In genomic region chr12:95549392-95550084, GRCh38 we compare ENCODE assay signal across 10 cellular contexts. TPM values are rescaled to one million over a fixed set of nuclear protein-coding genes. Genes with fewer than 3 reads are reported as not detected.
DNase-seq lines count a peak whose midpoint lies in the region; ATAC-seq and TF ChIP-seq lines count a peak whose summit lies in the region.
"Had no signal": no experiment of that assay in that cellular context is flagged by ENCODE, and none has a peak within 500 bp of the region (broad histone marks: within the 10 kb centered on the region; RNA-seq: fewer than 3 reads in every experiment).

No MANE protein-coding gene starts in this region.

- no peak for TF ChIP-seq EP300 in sigmoid colon (IDR thresholded peaks at IDR 0.05)

- peaks cover 0 to 3% (median 0%) of the 10 kb centered on the region in 3 donors for H3K9me3 Mint-ChIP-seq in T-cell

- H3K4me1 ChIP-seq in iPS DF 6.9 (ENCODE audit: control insufficient read depth, insufficient read depth, low read length) (peaks cover 5% of the 10 kb centered on the region), sigmoid colon (peaks cover 0 to 13% (median 7%) of the 10 kb centered on the region in 4 donors)

- H3K4me3 Mint-ChIP-seq in T-cell = peak overlapping the region; percentile 84 to 90 (median 87)

- H3K9me3 ChIP-seq in iPS DF 6.9 (ENCODE audit: control insufficient read depth, insufficient read depth, low read length) = no peaks in the 10 kb centered on the region
- H3K9me3 ChIP-seq in sigmoid colon = no peaks in the 10 kb centered on the region

- H3K4me1 Mint-ChIP-seq in T-cell = peaks cover 66 to 68% (median 68%) of the 10 kb centered on the region in 3 donors

- ATAC-seq in T-cell (replicated peaks in 1 of 4) (no peak), GM21786 (IDR thresholded peaks at IDR 0.05; ENCODE audit: unreplicated experiment) (no peak)

- H3K27me3 Mint-ChIP-seq in T-cell = peaks cover 0 to 10% of the 10 kb centered on the region in 2 donors

- no peak for DNase-seq in T-cell
- no peak for DNase-seq in iPS DF 6.9 (ENCODE audit: low read depth, low spot score)
- no peak for DNase-seq in sigmoid colon
- no peak for DNase-seq in DMS114 treated with DMSO at 0.1 percent for 48 hours (lab: John Stamatoyannopoulos, UW; ENCODE audit: unreplicated experiment)
- DNase-seq in HuH-7 (ENCODE audit: low spot score) = no peak
- DNase-seq in DMS 273 treated with DMSO at 0.1 percent for 48 hours (lab: John Stamatoyannopoulos, UW) = no peak
- DNase-seq: NCI-H226 had no signal

- H3K27me3 ChIP-seq in iPS DF 6.9 (ENCODE audit: control insufficient read depth, insufficient read depth, low read length) (no peaks in the 10 kb centered on the region), sigmoid colon (no peaks in the 10 kb centered on the region)

- peak overlapping the region; percentile 79 to 87 for H3K27ac Mint-ChIP-seq in T-cell

- POLR2A ChIA-PET in T-cell (lab: Charles Lee) = interaction anchor here in 1 of 2 donors (0.6 kb wide), 1 partner anchor 137 kb away, joined by 3 read pairs; no protein-coding TSS in a partner anchor

- no peaks in the 10 kb centered on the region for H3K36me3 Mint-ChIP-seq in T-cell

- CTCF ChIA-PET in T-cell (lab: Charles Lee) = interaction anchor here in 1 of 2 donors (1.1 kb wide), 1 partner anchor 15 kb away, joined by 3 read pairs; no protein-coding TSS in a partner anchor

- H3K36me3 ChIP-seq in iPS DF 6.9 (ENCODE audit: control insufficient read depth, insufficient read depth, low read length) = no peaks in the 10 kb centered on the region
- H3K36me3 ChIP-seq in sigmoid colon = no peaks in the 10 kb centered on the region

- TF ChIP-seq POLR2A in sigmoid colon (IDR thresholded peaks at IDR 0.05) = no peak

- WGBS in iPS DF 6.9 (ENCODE audit: insufficient coverage, insufficient read length) = no CpG with 5 or more reads among the region's 12 CpGs
- 39 to 69% methylated on average over 12 of the region's 12 CpGs for WGBS in sigmoid colon, 2 donors

- H3K4me3 ChIP-seq in GM08714 (ENCODE audit: low read length) (peak overlapping the region; percentile 60; the same call in 1 of the 2 replicates), iPS DF 6.9 (ENCODE audit: low read length) (peak overlapping the region; percentile 93; the same call in 1 of the 2 replicates), sigmoid colon (peak overlapping the region; percentile 83 to 98 (median 90))

- TF ChIP-seq CTCF in sigmoid colon (IDR thresholded peaks at IDR 0.05) = no peak

- H3K27ac ChIP-seq in iPS DF 6.9 (ENCODE audit: low read length) = no peak overlapping the region
- H3K27ac ChIP-seq in sigmoid colon = peak overlapping the region in 2 of 4 donors; percentile 80 to 85
- H3K27ac ChIP-seq: VCaP had no signal

- intact Hi-C loops in sigmoid colon (cut with DNase I) = loop anchor here (5.0 kb wide), 1 partner anchor 212 kb away; no protein-coding TSS in a partner anchor

RNA-seq across cellular contexts. Expression of gene USP44, which starts 1.7 kb away (rescaled TPM):
- total RNA-seq in T-cell (10 to 100 TPM in 1 of 5 donors, 1 to 10 TPM in 4; 2.9 to 12.2 (median 5.9) TPM), sigmoid colon (1 to 10 TPM; 1.8 to 6.1 (median 4.1) TPM)
- polyA plus RNA-seq in sigmoid colon = under 1 TPM in 2 of 3 donors, not detected in 1; 0.36 to 0.60 TPM
